Comparison of ENCODE assay signal across 8 cellular contexts in genomic region chr1:84299536-84300260, GRCh38. TPM values are rescaled to one million over a fixed set of nuclear protein-coding genes. Genes with fewer than 3 reads are reported as not detected.
A peak's percentile ranks its signal among the peaks of the same experiment; 100 is the strongest.
DNase-seq lines count a peak whose midpoint lies in the region; ATAC-seq and TF ChIP-seq lines count a peak whose summit lies in the region.

No MANE protein-coding gene starts in this region.

- CTCF ChIA-PET in activated B cell treated with CpG ODN at 0.5 μM for 24 hours (lab: Charles Lee): no interaction called here

- no peaks in the 10 kb centered on the region for H3K27me3 ChIP-seq in hepatocyte
- H3K27me3 ChIP-seq in stomach: no peaks in the 10 kb centered on the region

- no peaks in the 10 kb centered on the region for H3K9me3 ChIP-seq in hepatocyte (ENCODE audit: low read depth)
- H3K9me3 ChIP-seq in stomach: no peaks in the 10 kb centered on the region

- H3K4me1 Mint-ChIP-seq in activated T-cell treated with anti-CD3 and anti-CD28 coated beads, Interleukin-2, amount 50 U/mL, for 4 hours (ENCODE audit: low read depth): peaks cover 31% of the 10 kb centered on the region
- peaks cover 36% of the 10 kb centered on the region for H3K4me1 Mint-ChIP-seq in activated B cell treated with CpG ODN at 0.5 μM for 24 hours

- TF ChIP-seq EP300 in stomach (IDR thresholded peaks at IDR 0.05): no peak

- DNase-seq in activated T-cell treated with anti-CD3 and anti-CD28 coated beads, Interleukin-2, amount 50 U/mL, for 4 hours: no peak
- DNase-seq in activated T-cell treated with anti-CD3 and anti-CD28 coated beads, Interleukin-2, amount 50 U/mL, for 48 hours: no peak
- DNase-seq in activated B cell treated with CpG ODN at 0.5 μM for 24 hours (no peak), hepatocyte (ENCODE audit: low spot score) (no peak), stomach (no peak), NCI-H146 treated with DMSO at 0.1 percent for 48 hours (lab: John Stamatoyannopoulos, UW; ENCODE audit: unreplicated experiment) (no peak), ureter (ENCODE audit: low spot score) (no peak)

- WGBS in hepatocyte (ENCODE audit: low lambda C conversion rate, missing lambda C conversion rate): 51% methylated on average over 4 of the region's 4 CpGs
- WGBS in stomach, 5 donors: 11 to 21% (median 14%) methylated on average over 4 of the region's 4 CpGs

- TF ChIP-seq CTCF in activated B cell treated with CpG ODN at 0.5 μM for 24 hours (IDR thresholded peaks at IDR 0.05) (no peak), hepatocyte (IDR thresholded peaks at IDR 0.05; ENCODE audit: poor library complexity) (no peak), stomach (IDR thresholded peaks at IDR 0.05) (no peak)

- H3K4me1 ChIP-seq in hepatocyte (ENCODE audit: insufficient read depth) (peaks cover 28% of the 10 kb centered on the region), stomach (peaks cover 15 to 65% (median 56%) of the 10 kb centered on the region in 4 donors)

- peak overlapping the region; percentile 92 for H3K4me2 ChIP-seq in hepatocyte

- intact Hi-C loops in activated B cell treated with CpG ODN at 0.5 μM for 24 hours (cut with micrococcal nuclease) (loop anchor here (2.0 to 10.0 kb wide), 8 partner anchors 88 to 975 kb away; partner anchors contain the start of genes BCL10, CTBS and SSX2IP), stomach (cut with DNase I; ENCODE audit: low total_unique reads) (no loop called here)

- peak overlapping the region; percentile 99 for H2AFZ ChIP-seq in hepatocyte

- peaks cover 19% of the 10 kb centered on the region for H3K27me3 Mint-ChIP-seq in activated T-cell treated with anti-CD3 and anti-CD28 coated beads, Interleukin-2, amount 50 U/mL, for 4 hours (ENCODE audit: low read depth)
- H3K27me3 Mint-ChIP-seq in activated B cell treated with CpG ODN at 0.5 μM for 24 hours: peaks cover 8% of the 10 kb centered on the region

- H4K20me1 ChIP-seq in hepatocyte (ENCODE audit: insufficient read depth, poor library complexity, severe bottlenecking): no peaks in the 10 kb centered on the region

- H3K27ac ChIP-seq in hepatocyte (peak overlapping the region; percentile 89), stomach (peak overlapping the region; percentile 92 to 97 (median 92))

- ATAC-seq in activated T-cell treated with anti-CD3 and anti-CD28 coated beads, Interleukin-2, amount 50 U/mL, for 4 hours: no peak
- ATAC-seq in activated B cell treated with CpG ODN at 0.5 μM for 24 hours (ENCODE audit: low read depth) (no peak), GM21515 (IDR thresholded peaks at IDR 0.05; ENCODE audit: unreplicated experiment) (no peak)

- no peak overlapping the region for H3K27ac Mint-ChIP-seq in activated B cell treated with CpG ODN at 0.5 μM for 24 hours

- no peaks in the 10 kb centered on the region for H3K36me3 Mint-ChIP-seq in activated T-cell treated with anti-CD3 and anti-CD28 coated beads, Interleukin-2, amount 50 U/mL, for 4 hours (ENCODE audit: insufficient read depth)
- H3K36me3 Mint-ChIP-seq in activated B cell treated with CpG ODN at 0.5 μM for 24 hours (ENCODE audit: low read depth): peaks cover 2% of the 10 kb centered on the region

- peak overlapping the region; percentile 89 for H3K4me3 ChIP-seq in hepatocyte
- peak overlapping the region; percentile 72 to 90 (median 78) for H3K4me3 ChIP-seq in stomach

- POLR2A ChIA-PET in activated B cell treated with CpG ODN at 0.5 μM for 24 hours (lab: Charles Lee): interaction anchor here (0.7 kb wide), 1 partner anchor 155 kb away, joined by 3 read pairs; no protein-coding TSS in a partner anchor

- H3K79me2 ChIP-seq in hepatocyte: no peaks in the 10 kb centered on the region

- no peak for TF ChIP-seq POLR2A in stomach (IDR thresholded peaks at IDR 0.05)

- no peaks in the 10 kb centered on the region for H3K9me2 ChIP-seq in hepatocyte (replicated peaks; ENCODE audit: insufficient read depth)

- H3K4me3 Mint-ChIP-seq in activated T-cell treated with anti-CD3 and anti-CD28 coated beads, Interleukin-2, amount 50 U/mL, for 4 hours: peak overlapping the region; percentile 87
- peak overlapping the region; percentile 90 for H3K4me3 Mint-ChIP-seq in activated B cell treated with CpG ODN at 0.5 μM for 24 hours

- H3K9me3 Mint-ChIP-seq in activated T-cell treated with anti-CD3 and anti-CD28 coated beads, Interleukin-2, amount 50 U/mL, for 4 hours: no peaks in the 10 kb centered on the region
- peaks cover 5% of the 10 kb centered on the region for H3K9me3 Mint-ChIP-seq in activated B cell treated with CpG ODN at 0.5 μM for 24 hours

- H3K36me3 ChIP-seq in hepatocyte (replicated peaks; ENCODE audit: insufficient read depth, low read depth): no peaks in the 10 kb centered on the region
- no peaks in the 10 kb centered on the region for H3K36me3 ChIP-seq in stomach

RNA-seq across cellular contexts. Expression of gene SAMD13, which starts 1.8 kb away (rescaled TPM):
- under 1 TPM in 1 of 3 donors, not detected in 2; 0.99 TPM for total RNA-seq in activated T-cell treated with anti-CD3 and anti-CD28 coated beads, Interleukin-2, amount 50 U/mL, for 4 hours
- 0.18 TPM in 1 of 2 replicates, not detected in the other for total RNA-seq in activated B cell treated with CpG ODN at 0.5 μM for 24 hours
- 1.3 and 2.4 TPM in 2 replicates for total RNA-seq in hepatocyte
- polyA plus RNA-seq in hepatocyte: 0.88 and 2.6 TPM in 2 replicates
- 1 to 10 TPM in 3 of 5 donors, not detected in 2; 1.4 to 7.5 (median 1.7) TPM for total RNA-seq in stomach
- 1 to 10 TPM; 1.7 to 9.0 (median 6.5) TPM for polyA plus RNA-seq in stomach
- 4.7 TPM for total RNA-seq in ureter
